ENCODE assay signal across 9 cellular contexts in genomic region chr3:12809435-12809834, GRCh38. TPM values are rescaled to one million over a fixed set of nuclear protein-coding genes. Genes with fewer than 3 reads are reported as not detected.
DNase-seq lines count a peak whose midpoint lies in the region; ATAC-seq and TF ChIP-seq lines count a peak whose summit lies in the region.
"Had no signal": no experiment of that assay in that cellular context is flagged by ENCODE, and none has a peak within 500 bp of the region (broad histone marks: within the 10 kb centered on the region; RNA-seq: fewer than 3 reads in every experiment).

No MANE protein-coding gene starts in this region.

- H3K4me1 ChIP-seq in heart right ventricle (peaks cover 7 to 46% (median 18%) of the 10 kb centered on the region in 9 donors), muscle layer of duodenum (ENCODE audit: control insufficient read depth in 1 of 2, insufficient read depth in 2 of 2, low read length in 2 of 2) (peaks cover 5 to 17% of the 10 kb centered on the region in 2 donors), upper lobe of right lung (peaks cover 4% of the 10 kb centered on the region)

- intact Hi-C loops in heart right ventricle (cut with DNase I) (no loop called here), Right ventricle myocardium superior (cut with DNase I) (no loop called here), upper lobe of right lung (cut with DNase I) (no loop called here)

- H3K27me3 Mint-ChIP-seq in chondrocyte (ENCODE audit: low read depth) = no peaks in the 10 kb centered on the region

- peaks cover 0 to 73% (median 6%) of the 10 kb centered on the region in 9 donors for H3K36me3 ChIP-seq in heart right ventricle
- H3K36me3 ChIP-seq in muscle layer of duodenum (ENCODE audit: control insufficient read depth in 1 of 2, insufficient read depth in 2 of 2, low read length in 2 of 2) = peaks cover 5 to 35% of the 10 kb centered on the region in 2 donors
- no peaks in the 10 kb centered on the region for H3K36me3 ChIP-seq in upper lobe of right lung

- H3K27ac ChIP-seq in heart right ventricle (peak overlapping the region in 8 of 10 donors; percentile 39 to 79 (median 62)), muscle layer of duodenum (ENCODE audit: low read length) (no peak overlapping the region), upper lobe of right lung (peak overlapping the region; percentile 68)

- H3K27me3 ChIP-seq in heart right ventricle (no peaks in the 10 kb centered on the region), muscle layer of duodenum (ENCODE audit: low read depth, low read length) (no peaks in the 10 kb centered on the region), upper lobe of right lung (no peaks in the 10 kb centered on the region)

- ATAC-seq in heart right ventricle (no peak), Right ventricle myocardium superior (ENCODE audit: poor library complexity) (no peak), upper lobe of right lung (no peak)

- H3K4me3 ChIP-seq in heart right ventricle (peak overlapping the region in 7 of 10 donors; percentile 50 to 73 (median 65)), muscle layer of duodenum (ENCODE audit: low read depth in 1 of 2, low read length in 2 of 2) (peak overlapping the region; percentile 37 to 79), upper lobe of right lung (peak overlapping the region; percentile 67)

- H3K36me3 Mint-ChIP-seq in chondrocyte (ENCODE audit: low read depth) = peaks cover 12% of the 10 kb centered on the region

- no peak overlapping the region for H3K4me3 Mint-ChIP-seq in chondrocyte (ENCODE audit: unreplicated experiment)

- H3K27ac Mint-ChIP-seq in chondrocyte (ENCODE audit: unreplicated experiment) = peak overlapping the region; percentile 72

- no peak for TF ChIP-seq CTCF in heart right ventricle (IDR thresholded peaks at IDR 0.05)
- TF ChIP-seq CTCF in chondrocyte (IDR thresholded peaks at IDR 0.05) = no peak
- no peak for TF ChIP-seq CTCF in upper lobe of right lung (IDR thresholded peaks at IDR 0.05)

- H3K9me3 ChIP-seq in heart right ventricle (no peaks in the 10 kb centered on the region), muscle layer of duodenum (ENCODE audit: control insufficient read depth in 1 of 2, low read length in 2 of 2) (no peaks in the 10 kb centered on the region), upper lobe of right lung (no peaks in the 10 kb centered on the region)

- peaks cover 9% of the 10 kb centered on the region for H3K4me1 Mint-ChIP-seq in chondrocyte (ENCODE audit: low read depth)

- DNase-seq in heart right ventricle (no peak), Right ventricle myocardium superior (no peak), chondrocyte (ENCODE audit: low spot score) (no peak), upper lobe of right lung (no peak), NCI-H1436 treated with DMSO at 0.1 percent for 48 hours (lab: John Stamatoyannopoulos, UW) (no peak), 8988T (no peak), kidney glomerular epithelial cell (lab: John Stamatoyannopoulos, UW) (no peak)

- no peaks in the 10 kb centered on the region for H3K9me3 Mint-ChIP-seq in chondrocyte (ENCODE audit: low read depth)

- WGBS in heart right ventricle, 2 donors = 90 to 91% methylated on average over 5 of the region's 5 CpGs

RNA-seq across cellular contexts. Expression of gene CAND2, which starts 13.0 kb away (rescaled TPM):
- total RNA-seq in heart right ventricle (10 to 100 TPM; 46.9 to 99.0 (median 68.4) TPM), Right ventricle myocardium superior (61.6 TPM), chondrocyte (11.3 to 15.7 TPM (median 12.0 TPM) in 3 replicates), upper lobe of right lung (7.8 TPM)
- polyA plus RNA-seq in heart right ventricle = 10 to 100 TPM in 1 of 2 donors, 1 to 10 TPM in 1; 9.2 to 39.5 TPM
- total RNA-seq: HT-29 had no signal

RNA-seq across cellular contexts. Expression of gene RPL32, which starts 31.9 kb away (rescaled TPM):
- total RNA-seq in heart right ventricle (1,000 to 10,000 TPM in 2 of 10 donors, 100 to 1,000 TPM in 8; 827 to 1,102 (median 884) TPM), Right ventricle myocardium superior (868 TPM), chondrocyte (960 to 1,087 TPM (median 972 TPM) in 3 replicates), upper lobe of right lung (1,191 TPM)
- 1,000 to 10,000 TPM; 1,113 to 2,488 TPM for polyA plus RNA-seq in heart right ventricle

RNA-seq across cellular contexts. Expression of gene TMEM40, which starts 50.4 kb away (rescaled TPM):
- total RNA-seq in heart right ventricle = 1 to 10 TPM in 9 of 10 donors, under 1 TPM in 1; 0.68 to 6.9 (median 2.3) TPM
- 10 to 100 TPM in 1 of 2 donors, under 1 TPM in 1; 0.71 to 10.1 TPM for polyA plus RNA-seq in heart right ventricle
- 5.6 TPM for total RNA-seq in Right ventricle myocardium superior
- total RNA-seq in chondrocyte = not detected in 3 replicates
- not detected for total RNA-seq in upper lobe of right lung
- total RNA-seq: HT-29 had no signal
